Comparison of ENCODE assay signal across 10 cellular contexts in the genomic region with DNA sequence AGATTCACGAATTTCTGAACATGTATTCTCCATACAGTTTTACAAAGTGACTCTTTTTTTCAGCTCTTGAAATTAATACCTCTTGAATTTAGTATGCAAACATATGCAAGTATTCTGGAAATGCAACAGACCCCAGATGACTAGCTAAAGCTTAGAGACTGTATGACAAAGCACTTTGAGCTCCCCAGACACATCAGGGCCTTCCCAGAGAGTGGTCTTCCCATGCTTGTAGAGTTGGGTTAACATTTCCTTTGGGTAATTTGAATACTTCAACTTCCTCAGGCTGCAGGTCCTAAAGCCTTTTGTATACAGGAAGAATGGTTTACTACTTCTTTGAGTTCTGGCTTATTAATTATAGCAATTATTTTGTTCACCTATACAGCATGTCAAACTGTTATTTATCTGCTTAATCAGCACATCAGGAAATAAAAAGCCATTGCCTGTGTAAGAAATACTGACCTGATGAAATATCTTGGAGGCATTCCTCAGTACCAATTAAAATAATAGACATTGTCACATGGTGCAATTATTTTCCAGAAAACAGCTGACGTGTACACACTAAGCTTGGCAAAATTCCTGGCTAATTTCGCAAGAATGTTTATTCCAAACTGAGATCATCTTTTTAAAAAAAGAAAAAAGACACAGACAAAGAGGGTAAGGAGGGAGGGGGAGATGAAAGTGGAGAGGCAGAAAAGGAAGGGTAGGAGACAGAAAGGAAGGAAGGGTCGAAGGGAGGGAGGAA.
DNase-seq lines count a peak whose midpoint lies in the region; ATAC-seq and TF ChIP-seq lines count a peak whose summit lies in the region.
"Had no signal": no experiment of that assay in that cellular context is flagged by ENCODE, and none has a peak within 500 bp of the region (broad histone marks: within the 10 kb centered on the region; RNA-seq: fewer than 3 reads in every experiment).

No MANE protein-coding gene starts in this region.

- ATAC-seq in left lobe of liver: peak; percentile 56
- ATAC-seq: naive thymus-derived CD8-positive, alpha-beta T cell had no signal

- H3K9me3 ChIP-seq in vagina (no peaks in the 10 kb centered on the region), tibial artery (no peaks in the 10 kb centered on the region)

- no peak for TF ChIP-seq CTCF in cardiac fibroblast (IDR thresholded peaks at IDR 0.05; ENCODE audit: low read depth, low read length)
- no peak for TF ChIP-seq CTCF in vagina (IDR thresholded peaks at IDR 0.05)
- TF ChIP-seq CTCF in tibial artery (IDR thresholded peaks at IDR 0.05): no peak

- intact Hi-C loops in vagina (cut with DNase I) (no loop called here), tibial artery (cut with DNase I; ENCODE audit: low total_unique reads) (no loop called here)

- TF ChIP-seq POLR2A in vagina (IDR thresholded peaks at IDR 0.05): no peak

- H3K36me3 ChIP-seq in vagina (no peaks in the 10 kb centered on the region), tibial artery (no peaks in the 10 kb centered on the region)

- H3K27me3 ChIP-seq in vagina (no peaks in the 10 kb centered on the region), tibial artery (no peaks in the 10 kb centered on the region)

- H3K4me3 ChIP-seq in cardiac fibroblast (replicated peaks in 1 of 2; ENCODE audit: low read depth in 2 of 2, low read length in 2 of 2) (no peak overlapping the region), vagina (no peak overlapping the region), tibial artery (no peak overlapping the region)

- DNase-seq in NCI-H526 (lab: John Stamatoyannopoulos, UW) (peak; percentile 36 to 43), NCI-H526 treated with DMSO at 0.1 percent for 48 hours (lab: John Stamatoyannopoulos, UW) (no peak), cardiac fibroblast (ENCODE audit: low read depth in 2 of 2) (peak; percentile 96 to 99), left lobe of liver (ENCODE audit: low spot score) (no peak), vagina (ENCODE audit: extremely low spot score in 2 of 2) (no peak), SK-N-DZ (ENCODE audit: low spot score) (no peak), SIG-M5 treated with dmso at 0.1 percent for 504 hours (lab: John Stamatoyannopoulos, UW; ENCODE audit: unreplicated experiment) (no peak), tibial artery (no peak)
- DNase-seq: CD4-positive, CD25-positive, alpha-beta regulatory T cell; naive thymus-derived CD8-positive, alpha-beta T cell had no signal

- H3K4me1 ChIP-seq in vagina (peaks cover 17% of the 10 kb centered on the region), tibial artery (no peaks in the 10 kb centered on the region)

- peak overlapping the region; percentile 80 for H3K27ac ChIP-seq in vagina
- H3K27ac ChIP-seq in tibial artery: no peak overlapping the region

Comparison
In these comparisons a context has a peak if more than half of its experiments do, and no peak if none do; other contexts are left out.
1. DNase-seq: peak in NCI-H526 (2 of 2) and cardiac fibroblast (2 of 2); none in NCI-H526 treated with DMSO at 0.1 percent for 48 hours (single experiment), left lobe of liver (single experiment), vagina (0 of 2), SK-N-DZ (single experiment), SIG-M5 treated with dmso at 0.1 percent for 504 hours (single experiment) and tibial artery (0 of 2).